In the genomic region with DNA sequence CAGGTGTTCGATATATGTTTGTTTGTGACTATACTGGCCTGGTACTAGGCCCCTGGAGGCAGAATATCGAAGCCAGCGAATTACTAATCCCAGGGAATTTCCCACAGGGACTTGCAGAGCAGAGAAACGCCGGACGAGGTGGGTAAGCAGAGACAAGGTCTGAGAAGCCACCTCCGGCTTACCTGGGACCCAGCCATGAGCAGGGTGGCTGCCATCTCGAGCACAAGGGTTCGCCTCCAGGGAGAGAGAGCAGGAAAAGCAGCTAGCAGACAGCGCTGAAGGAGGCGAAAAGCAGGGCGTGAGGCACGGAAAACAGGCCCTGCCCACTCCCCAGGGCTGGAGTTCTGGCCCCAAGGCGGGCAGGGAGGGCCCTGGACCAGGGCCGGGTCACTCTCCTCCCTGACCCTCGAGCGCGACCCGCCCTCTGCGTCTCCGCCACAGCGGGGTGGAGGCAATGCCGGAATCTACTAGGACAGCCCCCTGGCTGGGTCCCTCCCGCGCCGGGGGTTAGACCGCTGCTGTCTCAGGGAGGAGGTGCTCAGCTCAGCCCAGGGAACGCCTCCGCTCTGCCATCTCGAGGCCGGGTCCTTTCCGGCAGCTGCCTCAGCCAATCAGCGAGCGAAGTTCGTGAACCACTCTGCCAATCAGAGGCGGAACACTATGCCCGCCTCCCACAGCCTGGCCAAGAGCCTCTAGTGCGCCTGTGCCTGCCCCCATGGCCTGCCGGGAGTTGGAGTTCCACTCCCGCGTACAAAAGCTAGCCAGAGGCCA, we compare ENCODE assay signal across 8 cellular contexts. TPM values are rescaled to one million over a fixed set of nuclear protein-coding genes. Genes with fewer than 3 reads are reported as not detected.
DNase-seq lines count a peak whose midpoint lies in the region; ATAC-seq lines count a peak whose summit lies in the region.

No MANE protein-coding gene starts in this region.

- peak; percentile 98 for DNase-seq in COR-L47 (lab: John Stamatoyannopoulos, UW)
- DNase-seq in HT1080 (ENCODE audit: low read depth): peak; percentile 99
- DNase-seq in NOMO-1 (lab: John Stamatoyannopoulos, UW; ENCODE audit: unreplicated experiment in 2 of 2): peak; percentile 99
- DNase-seq in activated CD8-positive, alpha-beta memory T cell treated with anti-CD3 and anti-CD28 coated beads for 48 hours (ENCODE audit: low read depth in 2 of 3, low spot score in 2 of 3): peak; percentile 81 to 93 (median 89)
- peak; percentile 95 to 96 (median 96) for DNase-seq in effector memory CD8-positive, alpha-beta T cell
- peak; percentile 89 to 94 for DNase-seq in memory B cell (ENCODE audit: low spot score in 2 of 2)
- DNase-seq in stimulated activated CD8-positive, alpha-beta memory T cell treated with anti-CD3 and anti-CD28 coated beads, Interleukin-12 subunit alpha, Interleukin-12 subunit beta, amount 100 ng/mL, for 1 hour (ENCODE audit: low read depth): peak; percentile 96

- H3K27me3 Mint-ChIP-seq in effector memory CD8-positive, alpha-beta T cell: no peaks in the 10 kb centered on the region
- no peaks in the 10 kb centered on the region for H3K27me3 Mint-ChIP-seq in memory B cell

- ATAC-seq in GM21367 (IDR thresholded peaks at IDR 0.05; ENCODE audit: unreplicated experiment) (peak; percentile 80), memory B cell (ENCODE audit: low read depth) (peak; percentile 88)
- ATAC-seq in effector memory CD8-positive, alpha-beta T cell (replicated peaks): peak; percentile 90

- H3K4me1 Mint-ChIP-seq in effector memory CD8-positive, alpha-beta T cell (ENCODE audit: low read depth in 2 of 2): peaks cover 21 to 36% of the 10 kb centered on the region in 2 donors
- H3K4me1 Mint-ChIP-seq in memory B cell: peaks cover 8% of the 10 kb centered on the region

- H3K4me3 Mint-ChIP-seq in effector memory CD8-positive, alpha-beta T cell: peak overlapping the region; percentile 96
- H3K4me3 Mint-ChIP-seq in memory B cell: peak overlapping the region; percentile 94

- H3K36me3 Mint-ChIP-seq in effector memory CD8-positive, alpha-beta T cell (ENCODE audit: insufficient read depth): peaks cover 11% of the 10 kb centered on the region
- peaks cover 7% of the 10 kb centered on the region for H3K36me3 Mint-ChIP-seq in memory B cell

- H3K9me3 Mint-ChIP-seq in effector memory CD8-positive, alpha-beta T cell: no peaks in the 10 kb centered on the region
- peaks cover 1% of the 10 kb centered on the region for H3K9me3 Mint-ChIP-seq in memory B cell

- H3K27ac Mint-ChIP-seq in effector memory CD8-positive, alpha-beta T cell: peak overlapping the region; percentile 96 to 97
- H3K27ac Mint-ChIP-seq in memory B cell: peak overlapping the region; percentile 90

RNA-seq across cellular contexts. Expression of a gene that starts 1.7 kb away (rescaled TPM):
- total RNA-seq in HT1080 (2014; rRNA removed; shearing (Covaris generic)): 4.4 and 6.1 TPM in 2 replicates
- polyA plus RNA-seq in HT1080 (2015; cell fraction: cytosol; rRNA removed): 3.1 and 3.9 TPM in 2 replicates
- 6.1 and 7.6 TPM in 2 replicates for polyA plus RNA-seq in HT1080 (2015; cell fraction: nucleus; rRNA removed)

RNA-seq across cellular contexts. Expression of a gene that starts 23.9 kb away (rescaled TPM):
- total RNA-seq in HT1080 (2014; rRNA removed; shearing (Covaris generic)): 136 and 166 TPM in 2 replicates
- polyA plus RNA-seq in HT1080 (2015; cell fraction: cytosol; rRNA removed): 188 and 207 TPM in 2 replicates
- polyA plus RNA-seq in HT1080 (2015; cell fraction: nucleus; rRNA removed): 233 and 252 TPM in 2 replicates

RNA-seq across cellular contexts. Expression of a gene that starts 56.6 kb away (rescaled TPM):
- total RNA-seq in HT1080 (2014; rRNA removed; shearing (Covaris generic)): 1.2 and 1.4 TPM in 2 replicates
- polyA plus RNA-seq in HT1080 (2015; cell fraction: cytosol; rRNA removed): 0.43 and 0.85 TPM in 2 replicates
- polyA plus RNA-seq in HT1080 (2015; cell fraction: nucleus; rRNA removed): 0.48 and 1.3 TPM in 2 replicates

Comparison
In these comparisons a context has a peak if more than half of its experiments do, and no peak if none do; other contexts are left out.
1. Peak in every context shown above with its lines: DNase-seq and ATAC-seq.